Comparison of ENCODE assay signal across 32 cellular contexts in genomic region chr5:133228316-133228715, GRCh38.
"Had no signal": no experiment of that assay in that cellular context is flagged by ENCODE, and none has a peak within 500 bp of the region (broad histone marks: within the 10 kb centered on the region; RNA-seq: fewer than 3 reads in every experiment).

No MANE protein-coding gene starts in this region.

- FAIRE-seq: colon, frontal cortex had no signal

- H3K4me1 ChIP-seq: adrenal gland, ascending aorta had no signal

- H3K27me3 ChIP-seq: adrenal gland, ascending aorta, esophagus squamous epithelium had no signal

- DNase-seq: activated B cell treated with CpG ODN at 0.5 μM for 24 hours; activated CD4-positive, alpha-beta memory T cell treated with anti-CD3 and anti-CD28 coated beads for 36 hours; activated CD4-positive, alpha-beta T cell treated with anti-CD3 and anti-CD28 coated beads for 36 hours; activated CD4-positive, alpha-beta T cell treated with anti-CD3 and anti-CD28 coated beads, Interleukin-2, amount 10 ng/mL, durations not matched to agents 24 days and 14 days; activated CD4-positive, CD25-positive, alpha-beta regulatory T cell treated with anti-CD3 and anti-CD28 coated beads, Interleukin-2, amount 50 U/mL, for 72 hours; activated CD8-positive, alpha-beta memory T cell treated with anti-CD3 and anti-CD28 coated beads, Interleukin-2, amount 10 ng/mL, durations not matched to agents 7 days and 5 days; activated CD8-positive, alpha-beta memory T cell treated with anti-CD3 and anti-CD28 coated beads, Interleukin-2, amount 50 U/mL, for 4 hours; activated CD8-positive, alpha-beta T cell treated with anti-CD3 and anti-CD28 coated beads, Interleukin-2, amount 10 ng/mL, durations not matched to agents 7 days and 5 days; activated effector memory CD4-positive, alpha-beta T cell treated with anti-CD3 and anti-CD28 coated beads, Interleukin-2, amount 50 U/mL, for 16 hours; activated naive CD4-positive, alpha-beta T cell treated with anti-CD3 and anti-CD28 coated beads for 36 hours; activated naive CD8-positive, alpha-beta T cell treated with anti-CD3 and anti-CD28 coated beads for 36 hours; activated naive CD8-positive, alpha-beta T cell treated with anti-CD3 and anti-CD28 coated beads, Interleukin-2, amount 50 U/mL, for 24 hours; activated T-cell treated with anti-CD3 and anti-CD28 coated beads, Interleukin-2, amount 50 U/mL, for 1 hour; activated T-cell treated with anti-CD3 and anti-CD28 coated beads, Interleukin-2, amount 50 U/mL, for 48 hours; adrenal gland; amygdala; caudate nucleus; cortex of kidney; dermis blood vessel endothelial cell; effector CD4-positive, alpha-beta T cell; effector memory CD8-positive, alpha-beta T cell; erythroblast; esophagus squamous epithelium; head of caudate nucleus; hypothalamus; T-helper 1 cell; T-helper 17 cell; T1000; WERI-Rb-1 had no signal

- H3K4me3 ChIP-seq: adrenal gland, ascending aorta, esophagus squamous epithelium had no signal

- H3K36me3 ChIP-seq: adrenal gland, ascending aorta, esophagus squamous epithelium, WERI-Rb-1 had no signal

- H3K27ac ChIP-seq: adrenal gland, ascending aorta, esophagus squamous epithelium, WERI-Rb-1 had no signal

- H3K9me3 ChIP-seq: adrenal gland, ascending aorta, esophagus squamous epithelium had no signal

- ATAC-seq: activated CD4-positive, alpha-beta T cell treated with anti-CD3 and anti-CD28 coated beads for 36 hours; activated CD8-positive, alpha-beta memory T cell treated with anti-CD3 and anti-CD28 coated beads, Interleukin-2, amount 10 ng/mL, durations not matched to agents 7 days and 5 days; activated CD8-positive, alpha-beta T cell treated with anti-CD3 and anti-CD28 coated beads, Interleukin-2, amount 10 ng/mL, durations not matched to agents 7 days and 5 days; activated naive CD8-positive, alpha-beta T cell treated with anti-CD3 and anti-CD28 coated beads, Interleukin-2, amount 50 U/mL, for 24 hours; effector memory CD8-positive, alpha-beta T cell; T-helper 17 cell had no signal
